In genomic region chr10:60963441-60964256, GRCh38 we compare ENCODE assay signal across 11 cellular contexts. TPM values are rescaled to one million over a fixed set of nuclear protein-coding genes. Genes with fewer than 3 reads are reported as not detected.
A peak's percentile ranks its signal among the peaks of the same experiment; 100 is the strongest.
DNase-seq lines count a peak whose midpoint lies in the region; ATAC-seq and TF ChIP-seq lines count a peak whose summit lies in the region.
"Had no signal": no experiment of that assay in that cellular context is flagged by ENCODE, and none has a peak within 500 bp of the region (broad histone marks: within the 10 kb centered on the region; RNA-seq: fewer than 3 reads in every experiment).

No MANE protein-coding gene starts in this region.

- no peaks in the 10 kb centered on the region for H4K20me1 ChIP-seq in mammary epithelial cell (ENCODE audit: insufficient read depth, low read length)

- intact Hi-C loops in mammary epithelial cell (cut with micrococcal nuclease), result loop anchor here (1.0 to 5.0 kb wide), 4 partner anchors 80 to 319 kb away; no protein-coding TSS in a partner anchor

- ATAC-seq in HG02973 (IDR thresholded peaks at IDR 0.05; ENCODE audit: unreplicated experiment), result no peak

- WGBS in HUES64, result 22% methylated on average over 3 of the region's 4 CpGs
- WGBS in mammary epithelial cell (ENCODE audit: low coverage, missing lambda C conversion rate), result 27% methylated on average over 4 of the region's 4 CpGs

- H3K79me2 ChIP-seq in ACC112 (ENCODE audit: control insufficient read depth, insufficient read depth, low read length, unreplicated experiment) (no peaks in the 10 kb centered on the region), mammary epithelial cell (ENCODE audit: insufficient read depth, low read length) (no peaks in the 10 kb centered on the region)

- no TSS peak for BruUV-seq in mammary epithelial cell (replicated peaks; lab: Mats Ljungman, UMichigan)

- dilution Hi-C loops in mammary epithelial cell (cut with HindIII; ENCODE audit: low sequenced_read_pairs), result no loop called here

- CTCF ChIA-PET in mammary epithelial cell (lab: Charles Lee; ENCODE audit: low non-redundant PET), result no interaction called here

- peaks cover 38% of the 10 kb centered on the region for H3K4me1 ChIP-seq in ACC112 (ENCODE audit: control insufficient read depth, insufficient read depth, low read length, unreplicated experiment)
- H3K4me1 ChIP-seq in HUES64 (ENCODE audit: insufficient read depth, low read length), result peaks cover 18% of the 10 kb centered on the region
- peaks cover 26% of the 10 kb centered on the region for H3K4me1 ChIP-seq in mammary epithelial cell (ENCODE audit: insufficient read depth, low read length)

- no peak overlapping the region for H3K9ac ChIP-seq in HUES64 (ENCODE audit: low read depth, low read length)
- H3K9ac ChIP-seq in mammary epithelial cell (ENCODE audit: insufficient read depth, low read length), result no peak overlapping the region

- peak overlapping the region; percentile 45 for H3K4me3 ChIP-seq in ACC112 (ENCODE audit: low read depth, low read length)
- no peak overlapping the region for H3K4me3 ChIP-seq in HUES64 (ENCODE audit: low read length)
- no peak overlapping the region for H3K4me3 ChIP-seq in mammary epithelial cell (replicated peaks in 1 of 3; ENCODE audit: insufficient read depth in 1 of 3, low read depth in 2 of 3, low read length in 3 of 3)
- H3K4me3 ChIP-seq: thyroid gland had no signal

- H3K27ac ChIP-seq in ACC112 (ENCODE audit: low read depth, low read length) (peak overlapping the region; percentile 62), HUES64 (ENCODE audit: low read depth, low read length) (peak overlapping the region; percentile 41), mammary epithelial cell (ENCODE audit: insufficient read depth, low read depth, low read length) (peak overlapping the region; percentile 57)
- H3K27ac ChIP-seq: thyroid gland had no signal

- H3K36me3 ChIP-seq in ACC112 (ENCODE audit: insufficient read depth, low read length) (no peaks in the 10 kb centered on the region), HUES64 (ENCODE audit: insufficient read depth, low read length) (no peaks in the 10 kb centered on the region), mammary epithelial cell (ENCODE audit: insufficient read depth, low read length) (no peaks in the 10 kb centered on the region)
- H3K36me3 ChIP-seq: BE2C, thyroid gland had no signal

- TF ChIP-seq CTCF in mammary epithelial cell (conservative IDR thresholded peaks at IDR 0.05 in 1 of 2, IDR thresholded peaks at IDR 0.05 in 1 of 2; ENCODE audit: extremely low read depth in 1 of 2, insufficient read depth in 1 of 2, low read depth in 1 of 2, low read length in 2 of 2), result no peak

- no peak overlapping the region for H2AFZ ChIP-seq in ACC112 (ENCODE audit: low read length, unreplicated experiment)
- peak overlapping the region; percentile 30 for H2AFZ ChIP-seq in mammary epithelial cell (ENCODE audit: low read depth, low read length)

- DNase-seq in mammary epithelial cell (peak; percentile 48), lung microvascular endothelial cell (ENCODE audit: low read depth in 2 of 2) (peak; percentile 82 to 84), islet precursor cell (no peak), NCI-H2196 treated with DMSO at 0.1 percent for 48 hours (lab: John Stamatoyannopoulos, UW; ENCODE audit: unreplicated experiment) (no peak), AG08396 (ENCODE audit: low spot score) (no peak)

- H3K27me3 ChIP-seq in ACC112 (ENCODE audit: insufficient read depth, low read length) (no peaks in the 10 kb centered on the region), HUES64 (ENCODE audit: insufficient read depth, low read length) (no peaks in the 10 kb centered on the region), mammary epithelial cell (ENCODE audit: insufficient read depth, low read length) (no peaks in the 10 kb centered on the region)
- H3K27me3 ChIP-seq: BE2C, thyroid gland had no signal

- H3K9me3 ChIP-seq in HUES64 (ENCODE audit: insufficient read depth, low read depth, low read length) (no peaks in the 10 kb centered on the region), mammary epithelial cell (replicated peaks; ENCODE audit: insufficient read depth, low read length) (no peaks in the 10 kb centered on the region)
- H3K9me3 ChIP-seq: BE2C, thyroid gland had no signal

- peak overlapping the region; percentile 73 for H3K4me2 ChIP-seq in mammary epithelial cell (ENCODE audit: insufficient read depth, low read depth, low read length)

- in situ Hi-C loops in mammary epithelial cell (cut with MboI; ENCODE audit: low sequenced_read_pairs in 2 of 2), result loop anchor here in 1 of 2 donors (5.0 to 25.0 kb wide), 2 partner anchors 81 to 151 kb away; no protein-coding TSS in a partner anchor

RNA-seq across cellular contexts. Expression of gene RHOBTB1, which starts 19.7 kb away (rescaled TPM):
- 7.9 TPM for polyA plus RNA-seq in HUES64 (2013, experiment 1 of 2)
- 8.5 TPM for polyA plus RNA-seq in HUES64 (2013, experiment 2 of 2)
- total RNA-seq in mammary epithelial cell (1 to 10 TPM; 3.4 to 6.5 TPM), lung microvascular endothelial cell (32.1 and 34.4 TPM in 2 replicates)
- 2.4 TPM for polyA plus RNA-seq in mammary epithelial cell
- 0.83 TPM for polyA minus RNA-seq in mammary epithelial cell
- total RNA-seq: T-helper 2 cell treated with Interferon-gamma antibody and Interleukin-4, amounts not matched to agents 100 ng/mL and 5 ng/mL, for 36 hours had no signal

Comparison
In these comparisons a context has a peak if more than half of its experiments do, and no peak if none do; other contexts are left out.
1. DNase-seq: peak in mammary epithelial cell (single experiment) and lung microvascular endothelial cell (2 of 2); none in islet precursor cell (single experiment), NCI-H2196 treated with DMSO at 0.1 percent for 48 hours (single experiment) and AG08396 (single experiment).
2. Peak in every context shown above with its lines, with median percentiles within 50 percentile points of each other: H3K27ac ChIP-seq.